In the genomic region with DNA sequence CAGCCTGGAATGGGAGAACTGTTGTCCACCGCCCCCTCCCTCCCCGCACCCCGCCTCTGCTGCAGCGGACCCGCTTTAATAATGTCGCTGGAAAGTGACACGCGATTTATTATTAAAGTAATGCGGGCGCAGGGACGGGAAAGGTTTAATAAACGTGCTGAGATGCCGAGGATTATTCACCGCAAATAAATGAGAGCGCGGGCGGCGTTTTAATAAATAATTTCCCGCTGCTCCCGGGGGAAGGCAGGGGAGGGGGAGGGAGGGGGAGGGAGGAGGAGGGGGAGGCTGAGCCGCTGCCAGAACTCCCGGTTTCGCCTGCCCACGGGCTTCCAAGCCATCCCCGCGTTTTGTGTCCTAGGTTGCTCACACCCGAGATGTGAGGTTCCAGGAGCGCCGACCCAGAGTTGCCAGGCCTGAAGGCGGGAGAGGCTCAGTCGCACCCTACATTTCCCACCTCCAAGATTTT, we compare ENCODE assay signal across 8 cellular contexts. TPM values are rescaled to one million over a fixed set of nuclear protein-coding genes. Genes with fewer than 3 reads are reported as not detected.
DNase-seq lines count a peak whose midpoint lies in the region; ATAC-seq and TF ChIP-seq lines count a peak whose summit lies in the region.

No MANE protein-coding gene starts in this region.

- H3K4me3 Mint-ChIP-seq in endothelial cell (ENCODE audit: unreplicated experiment) = peak overlapping the region; percentile 91

- H3K9me3 Mint-ChIP-seq in endothelial cell (ENCODE audit: unreplicated experiment) = no peaks in the 10 kb centered on the region

- H3K27me3 ChIP-seq in OCI-LY1 (ENCODE audit: insufficient read depth, low read length) = no peaks in the 10 kb centered on the region
- H3K27me3 ChIP-seq in neuron (ENCODE audit: insufficient read depth, low read length) = peaks cover 70% of the 10 kb centered on the region

- TF ChIP-seq CTCF in OCI-LY1 (IDR thresholded peaks at IDR 0.05; ENCODE audit: low read length) = no peak
- no peak for TF ChIP-seq CTCF in endothelial cell (IDR thresholded peaks at IDR 0.05; ENCODE audit: unreplicated experiment)

- H3K4me1 ChIP-seq in OCI-LY1 (ENCODE audit: insufficient read depth, low read length, severe bottlenecking) (peaks cover 28% of the 10 kb centered on the region), neuron (ENCODE audit: insufficient read depth, low read length) (peaks cover 31% of the 10 kb centered on the region)

- H3K27ac ChIP-seq in OCI-LY1 (ENCODE audit: low read depth, low read length, poor library complexity, severe bottlenecking) = no peak overlapping the region

- H3K9ac ChIP-seq in OCI-LY1 (ENCODE audit: low read length) = no peak overlapping the region

- no peaks in the 10 kb centered on the region for H4K20me1 ChIP-seq in OCI-LY1 (ENCODE audit: insufficient read depth, low read length)

- no peak for ATAC-seq in GM19324 (IDR thresholded peaks at IDR 0.05; ENCODE audit: low FRiP score, unreplicated experiment)

- H3K4me3 ChIP-seq in OCI-LY1 (ENCODE audit: low read depth, low read length, poor library complexity, severe bottlenecking) (peak overlapping the region; percentile 60), neuron (ENCODE audit: low read length) (peak overlapping the region; percentile 44)

- DNase-seq in DMS53 treated with DMSO at 0.1 percent for 48 hours (lab: John Stamatoyannopoulos, UW; ENCODE audit: unreplicated experiment) (peak; percentile 38), endothelial cell (ENCODE audit: low spot score) (no peak), NCI-H1048 (lab: John Stamatoyannopoulos, UW) (no peak), HuH-7 (ENCODE audit: low spot score) (no peak)
- no peak for DNase-seq in effector CD8-positive, alpha-beta T cell (lab: John Stamatoyannopoulos, UW)

- H3K36me3 ChIP-seq in OCI-LY1 (ENCODE audit: insufficient read depth, low read length) = no peaks in the 10 kb centered on the region
- H3K36me3 ChIP-seq in neuron (ENCODE audit: insufficient read depth, low read length) = no peaks in the 10 kb centered on the region

- H3K4me2 ChIP-seq in OCI-LY1 (ENCODE audit: low read length) = peak overlapping the region; percentile 77

- H3K27ac Mint-ChIP-seq in endothelial cell (ENCODE audit: unreplicated experiment) = no peak overlapping the region

- H3K27me3 Mint-ChIP-seq in endothelial cell (ENCODE audit: unreplicated experiment) = peaks cover 4% of the 10 kb centered on the region

- H3F3A ChIP-seq in OCI-LY1 (ENCODE audit: insufficient read depth, low read length) = no peaks in the 10 kb centered on the region

- no peaks in the 10 kb centered on the region for H3K36me3 Mint-ChIP-seq in endothelial cell (ENCODE audit: low read depth, unreplicated experiment)

- no peaks in the 10 kb centered on the region for H3K79me2 ChIP-seq in OCI-LY1 (ENCODE audit: insufficient read depth, low read length)

- H2AFZ ChIP-seq in OCI-LY1 (ENCODE audit: low read length) = no peak overlapping the region
- H2AFZ ChIP-seq in neuron (ENCODE audit: low read depth, low read length) = peak overlapping the region; percentile 93

- H3K9me3 ChIP-seq in OCI-LY1 (ENCODE audit: low read length) (no peaks in the 10 kb centered on the region), neuron (ENCODE audit: low read length) (no peaks in the 10 kb centered on the region)

- no peaks in the 10 kb centered on the region for H3K9me2 ChIP-seq in OCI-LY1 (ENCODE audit: low read depth, low read length)

- H3K4me1 Mint-ChIP-seq in endothelial cell (ENCODE audit: unreplicated experiment) = peaks cover 36% of the 10 kb centered on the region

RNA-seq across cellular contexts. Expression of a gene that starts 5.1 kb away (rescaled TPM):
- 10.6 TPM for total RNA-seq in endothelial cell (ENCODE audit: unreplicated experiment)

RNA-seq across cellular contexts. Expression of a gene that starts 35.9 kb away (rescaled TPM):
- 27.1 TPM for total RNA-seq in endothelial cell (ENCODE audit: unreplicated experiment)

RNA-seq across cellular contexts. Expression of a gene that starts 36.0 kb away (rescaled TPM):
- 0.54 TPM for total RNA-seq in endothelial cell (ENCODE audit: unreplicated experiment)
